Comparison of ENCODE assay signal across 1 cellular context in the genomic region with DNA sequence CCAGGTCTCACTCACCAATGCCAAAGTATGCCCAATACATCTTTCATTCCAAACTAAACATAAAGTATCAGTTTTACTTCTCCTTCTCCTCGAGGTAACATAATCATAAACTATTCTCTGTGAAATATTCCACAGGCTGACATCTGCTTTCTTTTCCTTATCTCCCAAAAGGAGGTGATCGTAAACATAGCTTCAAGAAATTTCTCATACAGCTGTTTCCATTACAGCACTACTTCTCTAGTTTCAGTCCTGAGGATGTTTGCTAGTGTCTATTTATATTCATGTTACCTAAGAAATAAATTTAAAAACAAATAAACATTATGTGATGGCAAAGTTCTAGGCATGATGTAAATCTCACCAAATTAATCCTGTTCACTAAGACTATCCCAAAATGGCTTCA.
TF ChIP-seq lines count a peak whose summit lies in the region.

No MANE protein-coding gene starts in this region.

TF ChIP-seq in HEK293, 187 proteins besides CTCF, POLR2A, EP300 and RAD21 (continued from another document):
- TF ChIP-seq, protein P1, sequence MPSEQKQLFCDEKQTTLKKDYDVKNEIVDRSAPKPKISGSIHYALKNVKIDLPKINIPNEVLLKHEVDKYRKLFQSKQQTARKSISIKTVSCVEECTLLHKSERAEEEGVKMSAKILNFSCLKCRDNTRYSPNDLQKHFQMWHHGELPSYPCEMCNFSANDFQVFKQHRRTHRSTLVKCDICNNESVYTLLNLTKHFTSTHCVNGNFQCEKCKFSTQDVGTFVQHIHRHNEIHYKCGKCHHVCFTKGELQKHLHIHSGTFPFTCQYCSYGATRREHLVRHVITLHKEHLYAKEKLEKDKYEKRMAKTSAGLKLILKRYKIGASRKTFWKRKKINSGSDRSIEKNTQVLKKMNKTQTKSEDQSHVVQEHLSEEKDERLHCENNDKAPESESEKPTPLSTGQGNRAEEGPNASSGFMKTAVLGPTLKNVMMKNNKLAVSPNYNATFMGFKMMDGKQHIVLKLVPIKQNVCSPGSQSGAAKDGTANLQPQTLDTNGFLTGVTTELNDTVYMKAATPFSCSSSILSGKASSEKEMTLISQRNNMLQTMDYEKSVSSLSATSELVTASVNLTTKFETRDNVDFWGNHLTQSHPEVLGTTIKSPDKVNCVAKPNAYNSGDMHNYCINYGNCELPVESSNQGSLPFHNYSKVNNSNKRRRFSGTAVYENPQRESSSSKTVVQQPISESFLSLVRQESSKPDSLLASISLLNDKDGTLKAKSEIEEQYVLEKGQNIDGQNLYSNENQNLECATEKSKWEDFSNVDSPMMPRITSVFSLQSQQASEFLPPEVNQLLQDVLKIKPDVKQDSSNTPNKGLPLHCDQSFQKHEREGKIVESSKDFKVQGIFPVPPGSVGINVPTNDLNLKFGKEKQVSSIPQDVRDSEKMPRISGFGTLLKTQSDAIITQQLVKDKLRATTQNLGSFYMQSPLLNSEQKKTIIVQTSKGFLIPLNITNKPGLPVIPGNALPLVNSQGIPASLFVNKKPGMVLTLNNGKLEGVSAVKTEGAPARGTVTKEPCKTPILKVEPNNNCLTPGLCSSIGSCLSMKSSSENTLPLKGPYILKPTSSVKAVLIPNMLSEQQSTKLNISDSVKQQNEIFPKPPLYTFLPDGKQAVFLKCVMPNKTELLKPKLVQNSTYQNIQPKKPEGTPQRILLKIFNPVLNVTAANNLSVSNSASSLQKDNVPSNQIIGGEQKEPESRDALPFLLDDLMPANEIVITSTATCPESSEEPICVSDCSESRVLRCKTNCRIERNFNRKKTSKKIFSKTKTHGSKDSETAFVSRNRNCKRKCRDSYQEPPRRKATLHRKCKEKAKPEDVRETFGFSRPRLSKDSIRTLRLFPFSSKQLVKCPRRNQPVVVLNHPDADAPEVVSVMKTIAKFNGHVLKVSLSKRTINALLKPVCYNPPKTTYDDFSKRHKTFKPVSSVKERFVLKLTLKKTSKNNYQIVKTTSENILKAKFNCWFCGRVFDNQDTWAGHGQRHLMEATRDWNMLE (tag by site-specific recombination; conservative IDR thresholded peaks at IDR 0.05; ENCODE audit: low read depth), result no peak
